In genomic region chr14:68843471-68844209, GRCh38 we compare ENCODE assay signal across 8 cellular contexts.
DNase-seq lines count a peak whose midpoint lies in the region; ATAC-seq lines count a peak whose summit lies in the region.

No MANE protein-coding gene starts in this region.

- H3K27me3 ChIP-seq in mucosa of stomach (ENCODE audit: control insufficient read depth, insufficient read depth, low read length), result no peaks in the 10 kb centered on the region

- no peak overlapping the region for H3K4me3 ChIP-seq in mucosa of stomach (ENCODE audit: low read length)

- no peaks in the 10 kb centered on the region for H3K9me3 ChIP-seq in mucosa of stomach (ENCODE audit: control insufficient read depth, low read length)

- peaks cover 6% of the 10 kb centered on the region for H3K4me1 ChIP-seq in mucosa of stomach (ENCODE audit: control insufficient read depth, insufficient read depth, low read length)

- ATAC-seq in HG03520 (IDR thresholded peaks at IDR 0.05; ENCODE audit: unreplicated experiment), result peak; percentile 50
- no peak for ATAC-seq in HG02642 (IDR thresholded peaks at IDR 0.05; ENCODE audit: poor library complexity, unreplicated experiment)

- peak overlapping the region; percentile 64 for H3K9ac ChIP-seq in mucosa of stomach (ENCODE audit: low read length)

- DNase-seq in COLO829 (ENCODE audit: low spot score) (peak; percentile 66), NOMO-1 (lab: John Stamatoyannopoulos, UW; ENCODE audit: unreplicated experiment in 2 of 2) (peak; percentile 25 to 46), epidermal melanocyte (ENCODE audit: insufficient read length, low spot score) (peak; percentile 59)
- peak; percentile 79 for DNase-seq in activated CD8-positive, alpha-beta memory T cell treated with anti-CD3 and anti-CD28 coated beads, Interleukin-2, amount 50 U/mL, for 4 hours
- peak; percentile 54 to 62 for DNase-seq in stimulated activated CD8-positive, alpha-beta memory T cell treated with anti-CD3 and anti-CD28 coated beads, Interleukin-2, amount 100 ng/mL, for 48 hours (ENCODE audit: low read depth in 2 of 2)

- no peaks in the 10 kb centered on the region for H3K36me3 ChIP-seq in mucosa of stomach (ENCODE audit: control insufficient read depth, insufficient read depth, low read length)
